10 cellular contexts compared by ENCODE assay signal in genomic region chr5:140181002-140181483, GRCh38. TPM values are rescaled to one million over a fixed set of nuclear protein-coding genes. Genes with fewer than 3 reads are reported as not detected.
DNase-seq lines count a peak whose midpoint lies in the region; ATAC-seq and TF ChIP-seq lines count a peak whose summit lies in the region.
"Had no signal": no experiment of that assay in that cellular context is flagged by ENCODE, and none has a peak within 500 bp of the region (broad histone marks: within the 10 kb centered on the region; RNA-seq: fewer than 3 reads in every experiment).

No MANE protein-coding gene starts in this region.

- no peak for DNase-seq in psoas muscle
- no peak for DNase-seq in kidney glomerular epithelial cell (lab: John Stamatoyannopoulos, UW)
- DNase-seq in effector memory CD8-positive, alpha-beta T cell: no peak
- DNase-seq: H7 had no signal

- H3K27me3 Mint-ChIP-seq in effector memory CD8-positive, alpha-beta T cell: no peaks in the 10 kb centered on the region

- no peaks in the 10 kb centered on the region for H3K9me3 ChIP-seq in psoas muscle

- intact Hi-C loops in psoas muscle (cut with DNase I): loop anchor here in 1 of 2 donors (5.0 kb wide), 1 partner anchor 36 kb away; no protein-coding TSS in a partner anchor

- no peak overlapping the region for H3K4me3 Mint-ChIP-seq in effector memory CD8-positive, alpha-beta T cell

- no peaks in the 10 kb centered on the region for H3K36me3 ChIP-seq in psoas muscle (ENCODE audit: insufficient read depth in 1 of 2, low read depth in 1 of 2)
- H3K36me3 ChIP-seq: cardiac muscle cell had no signal

- TF ChIP-seq CTCF in psoas muscle (IDR thresholded peaks at IDR 0.05): no peak

- peaks cover 7% of the 10 kb centered on the region for H3K36me3 Mint-ChIP-seq in effector memory CD8-positive, alpha-beta T cell (ENCODE audit: insufficient read depth)

- H3K9me3 Mint-ChIP-seq in effector memory CD8-positive, alpha-beta T cell: no peaks in the 10 kb centered on the region

- peaks cover under 1% of the 10 kb centered on the region in 2 donors for H3K4me1 Mint-ChIP-seq in effector memory CD8-positive, alpha-beta T cell (ENCODE audit: low read depth in 2 of 2)

- WGBS in psoas muscle, 3 donors: 44 to 54% (median 52%) methylated on average over 5 of the region's 5 CpGs

- peak overlapping the region; percentile 24 for H3K4me3 ChIP-seq in psoas muscle
- H3K4me3 ChIP-seq: cardiac muscle cell had no signal

- no peaks in the 10 kb centered on the region for H3K27me3 ChIP-seq in psoas muscle (ENCODE audit: insufficient read depth in 3 of 3, low read length in 2 of 3)
- H3K27me3 ChIP-seq: cardiac muscle cell had no signal

- H3K27ac ChIP-seq in cingulate gyrus (ENCODE audit: low read depth, low read length): peak overlapping the region; percentile 6
- peak overlapping the region; percentile 100 for H3K27ac ChIP-seq in psoas muscle
- H3K27ac ChIP-seq: cardiac muscle cell, RWPE1 had no signal

- peak; percentile 84 for ATAC-seq in GM18868 (IDR thresholded peaks at IDR 0.05; ENCODE audit: unreplicated experiment)
- ATAC-seq in HG02623 (IDR thresholded peaks at IDR 0.05; ENCODE audit: unreplicated experiment): peak; percentile 50
- no peak for ATAC-seq in psoas muscle
- ATAC-seq in effector memory CD8-positive, alpha-beta T cell (replicated peaks): no peak
- no peak for ATAC-seq in HG03159 (IDR thresholded peaks at IDR 0.05; ENCODE audit: unreplicated experiment)

- peaks cover 86% of the 10 kb centered on the region for H3K4me1 ChIP-seq in psoas muscle

- no peak overlapping the region for H3K27ac Mint-ChIP-seq in effector memory CD8-positive, alpha-beta T cell

RNA-seq across cellular contexts. Expression of gene CYSTM1, which starts 6.1 kb away (rescaled TPM):
- total RNA-seq in psoas muscle: 100 to 1,000 TPM; 193 to 408 (median 285) TPM
- polyA plus RNA-seq in psoas muscle: 100 to 1,000 TPM; 217 to 601 (median 297) TPM

RNA-seq across cellular contexts. Expression of gene IGIP, which starts 55.3 kb away (rescaled TPM):
- total RNA-seq in psoas muscle: 10 to 100 TPM in 2 of 4 donors, 1 to 10 TPM in 2; 5.1 to 11.6 (median 9.3) TPM
- polyA plus RNA-seq in psoas muscle: 1 to 10 TPM; 3.5 to 6.8 (median 3.6) TPM

Comparison
In these comparisons a context has a peak if more than half of its experiments do, and no peak if none do; other contexts are left out.
1. ATAC-seq: peak in GM18868 (single experiment) and HG02623 (single experiment); none in psoas muscle (0 of 4), effector memory CD8-positive, alpha-beta T cell (single experiment) and HG03159 (single experiment).